Comparison of ENCODE assay signal across 1 cellular context in the genomic region with DNA sequence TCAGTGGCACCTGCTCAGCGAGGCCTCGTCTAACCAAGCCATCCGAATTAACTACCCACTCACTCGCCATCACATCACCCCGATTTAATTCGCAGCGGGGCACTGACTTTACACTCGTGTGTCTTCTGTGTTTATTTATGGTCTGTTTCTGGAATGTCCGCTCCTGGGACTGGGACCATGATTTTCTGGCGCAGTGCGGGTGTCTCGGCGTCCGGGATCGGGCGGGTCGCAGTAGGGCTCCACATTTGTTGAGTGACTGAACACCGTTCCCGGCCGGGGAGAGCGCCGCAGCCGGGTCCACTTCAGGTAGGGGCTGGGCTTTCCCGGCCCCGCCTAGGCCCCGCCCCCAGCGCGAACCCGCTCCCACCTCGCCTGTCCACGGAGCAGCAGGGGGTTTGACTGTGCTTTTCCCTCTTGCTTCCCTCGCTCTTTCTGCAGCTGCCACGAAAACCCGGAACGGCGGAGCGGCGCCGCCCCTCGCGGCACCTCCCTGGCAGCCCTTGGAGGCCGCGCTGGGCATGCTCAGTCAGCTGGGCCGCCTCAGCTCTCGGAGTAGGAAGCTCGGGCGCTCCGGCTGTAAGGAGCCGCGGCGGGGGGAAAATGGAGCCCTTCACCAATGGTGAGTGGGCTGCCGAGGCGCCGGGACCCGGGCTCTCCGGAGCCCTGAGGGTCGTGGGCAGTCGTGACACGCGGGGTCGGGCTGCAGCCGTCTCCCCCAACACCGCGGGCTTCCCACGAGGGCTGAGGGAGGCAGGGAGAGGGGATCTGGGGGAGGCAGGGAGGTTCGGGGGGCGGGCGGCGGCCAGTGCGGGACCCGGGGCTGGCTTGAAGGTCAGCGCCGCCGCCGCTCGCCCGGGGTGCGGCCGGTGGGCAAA.
TF ChIP-seq lines count a peak whose summit lies in the region.

A gene (plus strand): TSS at position 525 of the 875 bp plus-strand sequence. CDS start 76 bp downstream, at position 601.

TF ChIP-seq in HepG2, 621 proteins besides CTCF, POLR2A, EP300 and RAD21 (continued from another document and continues in another):
- TF ChIP-seq KDM5B (CRISPR knock-in tag; IDR thresholded peaks at IDR 0.05; ENCODE audit: borderline replicate concordance) (peak; percentile 52), ZNF34 (CRISPR knock-in tag; IDR thresholded peaks at IDR 0.05; ENCODE audit: borderline replicate concordance) (no peak), ZNF333 (CRISPR knock-in tag; IDR thresholded peaks at IDR 0.05; ENCODE audit: borderline replicate concordance) (no peak; the same call in 1 of the 2 replicates), ZBTB7A (CRISPR knock-in tag; IDR thresholded peaks at IDR 0.05) (peak; percentile 60; the same call in 1 of the 2 replicates), ZFP82 (CRISPR knock-in tag; IDR thresholded peaks at IDR 0.05; ENCODE audit: borderline replicate concordance) (0 out of 2 replicates have a peak, but pooled peaks have one; percentile 31), SNAPC2 (CRISPR knock-in tag; IDR thresholded peaks at IDR 0.05) (no peak), ZC3H13 (CRISPR knock-in tag; IDR thresholded peaks at IDR 0.05) (peak; percentile 57), FOXK2 (IDR thresholded peaks at IDR 0.05) (no peak), SKI (IDR thresholded peaks at IDR 0.05; ENCODE audit: partially characterized antibody) (peak; percentile 60), CBFB (CRISPR knock-in tag; IDR thresholded peaks at IDR 0.05) (peak; percentile 89), RFXANK (CRISPR knock-in tag; IDR thresholded peaks at IDR 0.05) (no peak), HMG20A (CRISPR knock-in tag; IDR thresholded peaks at IDR 0.05; ENCODE audit: borderline replicate concordance) (no peak), ZNF709 (CRISPR knock-in tag; IDR thresholded peaks at IDR 0.05) (0 out of 2 replicates have a peak, but pooled peaks have one; percentile 10), YEATS4 (CRISPR knock-in tag; IDR thresholded peaks at IDR 0.05; ENCODE audit: borderline replicate concordance) (0 out of 2 replicates have a peak, but pooled peaks have one; percentile 48)
- TF ChIP-seq, protein P1, sequence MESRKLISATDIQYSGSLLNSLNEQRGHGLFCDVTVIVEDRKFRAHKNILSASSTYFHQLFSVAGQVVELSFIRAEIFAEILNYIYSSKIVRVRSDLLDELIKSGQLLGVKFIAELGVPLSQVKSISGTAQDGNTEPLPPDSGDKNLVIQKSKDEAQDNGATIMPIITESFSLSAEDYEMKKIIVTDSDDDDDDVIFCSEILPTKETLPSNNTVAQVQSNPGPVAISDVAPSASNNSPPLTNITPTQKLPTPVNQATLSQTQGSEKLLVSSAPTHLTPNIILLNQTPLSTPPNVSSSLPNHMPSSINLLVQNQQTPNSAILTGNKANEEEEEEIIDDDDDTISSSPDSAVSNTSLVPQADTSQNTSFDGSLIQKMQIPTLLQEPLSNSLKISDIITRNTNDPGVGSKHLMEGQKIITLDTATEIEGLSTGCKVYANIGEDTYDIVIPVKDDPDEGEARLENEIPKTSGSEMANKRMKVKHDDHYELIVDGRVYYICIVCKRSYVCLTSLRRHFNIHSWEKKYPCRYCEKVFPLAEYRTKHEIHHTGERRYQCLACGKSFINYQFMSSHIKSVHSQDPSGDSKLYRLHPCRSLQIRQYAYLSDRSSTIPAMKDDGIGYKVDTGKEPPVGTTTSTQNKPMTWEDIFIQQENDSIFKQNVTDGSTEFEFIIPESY (CRISPR knock-in tag; IDR thresholded peaks at IDR 0.05) = no peak
- TF ChIP-seq, protein P2, sequence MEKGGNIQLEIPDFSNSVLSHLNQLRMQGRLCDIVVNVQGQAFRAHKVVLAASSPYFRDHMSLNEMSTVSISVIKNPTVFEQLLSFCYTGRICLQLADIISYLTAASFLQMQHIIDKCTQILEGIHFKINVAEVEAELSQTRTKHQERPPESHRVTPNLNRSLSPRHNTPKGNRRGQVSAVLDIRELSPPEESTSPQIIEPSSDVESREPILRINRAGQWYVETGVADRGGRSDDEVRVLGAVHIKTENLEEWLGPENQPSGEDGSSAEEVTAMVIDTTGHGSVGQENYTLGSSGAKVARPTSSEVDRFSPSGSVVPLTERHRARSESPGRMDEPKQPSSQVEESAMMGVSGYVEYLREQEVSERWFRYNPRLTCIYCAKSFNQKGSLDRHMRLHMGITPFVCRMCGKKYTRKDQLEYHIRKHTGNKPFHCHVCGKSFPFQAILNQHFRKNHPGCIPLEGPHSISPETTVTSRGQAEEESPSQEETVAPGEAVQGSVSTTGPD (CRISPR knock-in tag; IDR thresholded peaks at IDR 0.05) = no peak
- TF ChIP-seq, protein P3, sequence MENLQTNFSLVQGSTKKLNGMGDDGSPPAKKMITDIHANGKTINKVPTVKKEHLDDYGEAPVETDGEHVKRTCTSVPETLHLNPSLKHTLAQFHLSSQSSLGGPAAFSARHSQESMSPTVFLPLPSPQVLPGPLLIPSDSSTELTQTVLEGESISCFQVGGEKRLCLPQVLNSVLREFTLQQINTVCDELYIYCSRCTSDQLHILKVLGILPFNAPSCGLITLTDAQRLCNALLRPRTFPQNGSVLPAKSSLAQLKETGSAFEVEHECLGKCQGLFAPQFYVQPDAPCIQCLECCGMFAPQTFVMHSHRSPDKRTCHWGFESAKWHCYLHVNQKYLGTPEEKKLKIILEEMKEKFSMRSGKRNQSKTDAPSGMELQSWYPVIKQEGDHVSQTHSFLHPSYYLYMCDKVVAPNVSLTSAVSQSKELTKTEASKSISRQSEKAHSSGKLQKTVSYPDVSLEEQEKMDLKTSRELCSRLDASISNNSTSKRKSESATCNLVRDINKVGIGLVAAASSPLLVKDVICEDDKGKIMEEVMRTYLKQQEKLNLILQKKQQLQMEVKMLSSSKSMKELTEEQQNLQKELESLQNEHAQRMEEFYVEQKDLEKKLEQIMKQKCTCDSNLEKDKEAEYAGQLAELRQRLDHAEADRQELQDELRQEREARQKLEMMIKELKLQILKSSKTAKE (CRISPR knock-in tag; IDR thresholded peaks at IDR 0.05; ENCODE audit: borderline replicate concordance) = peak; percentile 69
- TF ChIP-seq, protein P4, sequence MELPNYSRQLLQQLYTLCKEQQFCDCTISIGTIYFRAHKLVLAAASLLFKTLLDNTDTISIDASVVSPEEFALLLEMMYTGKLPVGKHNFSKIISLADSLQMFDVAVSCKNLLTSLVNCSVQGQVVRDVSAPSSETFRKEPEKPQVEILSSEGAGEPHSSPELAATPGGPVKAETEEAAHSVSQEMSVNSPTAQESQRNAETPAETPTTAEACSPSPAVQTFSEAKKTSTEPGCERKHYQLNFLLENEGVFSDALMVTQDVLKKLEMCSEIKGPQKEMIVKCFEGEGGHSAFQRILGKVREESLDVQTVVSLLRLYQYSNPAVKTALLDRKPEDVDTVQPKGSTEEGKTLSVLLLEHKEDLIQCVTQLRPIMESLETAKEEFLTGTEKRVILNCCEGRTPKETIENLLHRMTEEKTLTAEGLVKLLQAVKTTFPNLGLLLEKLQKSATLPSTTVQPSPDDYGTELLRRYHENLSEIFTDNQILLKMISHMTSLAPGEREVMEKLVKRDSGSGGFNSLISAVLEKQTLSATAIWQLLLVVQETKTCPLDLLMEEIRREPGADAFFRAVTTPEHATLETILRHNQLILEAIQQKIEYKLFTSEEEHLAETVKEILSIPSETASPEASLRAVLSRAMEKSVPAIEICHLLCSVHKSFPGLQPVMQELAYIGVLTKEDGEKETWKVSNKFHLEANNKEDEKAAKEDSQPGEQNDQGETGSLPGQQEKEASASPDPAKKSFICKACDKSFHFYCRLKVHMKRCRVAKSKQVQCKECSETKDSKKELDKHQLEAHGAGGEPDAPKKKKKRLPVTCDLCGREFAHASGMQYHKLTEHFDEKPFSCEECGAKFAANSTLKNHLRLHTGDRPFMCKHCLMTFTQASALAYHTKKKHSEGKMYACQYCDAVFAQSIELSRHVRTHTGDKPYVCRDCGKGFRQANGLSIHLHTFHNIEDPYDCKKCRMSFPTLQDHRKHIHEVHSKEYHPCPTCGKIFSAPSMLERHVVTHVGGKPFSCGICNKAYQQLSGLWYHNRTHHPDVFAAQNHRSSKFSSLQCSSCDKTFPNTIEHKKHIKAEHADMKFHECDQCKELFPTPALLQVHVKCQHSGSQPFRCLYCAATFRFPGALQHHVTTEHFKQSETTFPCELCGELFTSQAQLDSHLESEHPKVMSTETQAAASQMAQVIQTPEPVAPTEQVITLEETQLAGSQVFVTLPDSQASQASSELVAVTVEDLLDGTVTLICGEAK (IDR thresholded peaks at IDR 0.05) = no peak
- TF ChIP-seq, protein P4 (CRISPR knock-in tag; IDR thresholded peaks at IDR 0.05) = 0 out of 2 replicates have a peak, but pooled peaks have one; percentile 21
- TF ChIP-seq, protein P5, sequence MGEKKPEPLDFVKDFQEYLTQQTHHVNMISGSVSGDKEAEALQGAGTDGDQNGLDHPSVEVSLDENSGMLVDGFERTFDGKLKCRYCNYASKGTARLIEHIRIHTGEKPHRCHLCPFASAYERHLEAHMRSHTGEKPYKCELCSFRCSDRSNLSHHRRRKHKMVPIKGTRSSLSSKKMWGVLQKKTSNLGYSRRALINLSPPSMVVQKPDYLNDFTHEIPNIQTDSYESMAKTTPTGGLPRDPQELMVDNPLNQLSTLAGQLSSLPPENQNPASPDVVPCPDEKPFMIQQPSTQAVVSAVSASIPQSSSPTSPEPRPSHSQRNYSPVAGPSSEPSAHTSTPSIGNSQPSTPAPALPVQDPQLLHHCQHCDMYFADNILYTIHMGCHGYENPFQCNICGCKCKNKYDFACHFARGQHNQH (CRISPR knock-in tag; IDR thresholded peaks at IDR 0.05) = peak; percentile 82
- TF ChIP-seq, protein P6, sequence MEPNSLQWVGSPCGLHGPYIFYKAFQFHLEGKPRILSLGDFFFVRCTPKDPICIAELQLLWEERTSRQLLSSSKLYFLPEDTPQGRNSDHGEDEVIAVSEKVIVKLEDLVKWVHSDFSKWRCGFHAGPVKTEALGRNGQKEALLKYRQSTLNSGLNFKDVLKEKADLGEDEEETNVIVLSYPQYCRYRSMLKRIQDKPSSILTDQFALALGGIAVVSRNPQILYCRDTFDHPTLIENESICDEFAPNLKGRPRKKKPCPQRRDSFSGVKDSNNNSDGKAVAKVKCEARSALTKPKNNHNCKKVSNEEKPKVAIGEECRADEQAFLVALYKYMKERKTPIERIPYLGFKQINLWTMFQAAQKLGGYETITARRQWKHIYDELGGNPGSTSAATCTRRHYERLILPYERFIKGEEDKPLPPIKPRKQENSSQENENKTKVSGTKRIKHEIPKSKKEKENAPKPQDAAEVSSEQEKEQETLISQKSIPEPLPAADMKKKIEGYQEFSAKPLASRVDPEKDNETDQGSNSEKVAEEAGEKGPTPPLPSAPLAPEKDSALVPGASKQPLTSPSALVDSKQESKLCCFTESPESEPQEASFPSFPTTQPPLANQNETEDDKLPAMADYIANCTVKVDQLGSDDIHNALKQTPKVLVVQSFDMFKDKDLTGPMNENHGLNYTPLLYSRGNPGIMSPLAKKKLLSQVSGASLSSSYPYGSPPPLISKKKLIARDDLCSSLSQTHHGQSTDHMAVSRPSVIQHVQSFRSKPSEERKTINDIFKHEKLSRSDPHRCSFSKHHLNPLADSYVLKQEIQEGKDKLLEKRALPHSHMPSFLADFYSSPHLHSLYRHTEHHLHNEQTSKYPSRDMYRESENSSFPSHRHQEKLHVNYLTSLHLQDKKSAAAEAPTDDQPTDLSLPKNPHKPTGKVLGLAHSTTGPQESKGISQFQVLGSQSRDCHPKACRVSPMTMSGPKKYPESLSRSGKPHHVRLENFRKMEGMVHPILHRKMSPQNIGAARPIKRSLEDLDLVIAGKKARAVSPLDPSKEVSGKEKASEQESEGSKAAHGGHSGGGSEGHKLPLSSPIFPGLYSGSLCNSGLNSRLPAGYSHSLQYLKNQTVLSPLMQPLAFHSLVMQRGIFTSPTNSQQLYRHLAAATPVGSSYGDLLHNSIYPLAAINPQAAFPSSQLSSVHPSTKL (CRISPR knock-in tag; IDR thresholded peaks at IDR 0.05) = peak; percentile 59; the same call in 1 of the 2 replicates
